ENCODE assay signal across 19 cellular contexts in the genomic region with DNA sequence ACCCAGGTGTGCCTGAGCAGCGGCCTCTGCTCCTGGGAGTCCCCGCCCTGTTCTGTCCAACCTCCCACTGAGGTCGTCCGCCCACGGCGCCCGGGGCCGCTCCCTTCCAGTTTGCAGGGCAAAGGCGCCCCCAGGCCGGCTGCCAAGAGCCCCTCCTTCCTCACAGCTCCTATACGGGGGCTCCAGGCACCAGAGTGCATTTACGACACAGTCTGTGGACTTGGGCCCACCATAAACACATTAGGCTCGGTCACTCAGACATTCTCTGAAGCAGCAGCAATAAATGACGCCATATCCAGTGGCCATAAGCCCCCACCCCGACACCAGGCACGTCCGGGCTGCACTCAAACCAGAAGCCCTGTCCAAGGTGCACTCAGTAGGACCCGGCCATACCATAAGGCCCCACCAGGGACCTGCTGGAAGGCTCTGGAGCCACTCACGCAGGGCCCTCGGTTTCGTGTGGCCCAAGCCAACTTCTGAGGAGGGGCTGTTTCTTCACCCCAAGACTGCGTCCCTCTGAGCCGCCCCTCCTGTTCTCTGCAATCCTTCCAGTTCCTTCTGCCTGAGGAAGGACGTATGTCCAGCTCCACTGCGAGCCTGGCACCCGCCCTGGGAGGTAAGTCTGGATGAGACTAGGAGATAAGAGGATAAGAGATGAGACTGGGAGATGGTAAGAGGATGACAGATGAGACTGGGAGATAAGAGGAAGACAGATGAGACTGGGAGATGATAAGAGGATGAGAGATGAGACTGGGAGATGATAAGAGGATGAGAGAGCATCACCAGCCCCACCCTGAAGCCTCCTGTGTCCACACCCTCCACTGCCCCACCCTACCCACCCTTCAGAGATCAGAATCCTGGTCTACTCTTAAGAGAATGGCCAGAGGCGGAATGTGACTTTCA. TPM values are rescaled to one million over a fixed set of nuclear protein-coding genes. Genes with fewer than 3 reads are reported as not detected.
A peak's percentile ranks its signal among the peaks of the same experiment; 100 is the strongest.
DNase-seq lines count a peak whose midpoint lies in the region; ATAC-seq and TF ChIP-seq lines count a peak whose summit lies in the region.
"Had no signal": no experiment of that assay in that cellular context is flagged by ENCODE, and none has a peak within 500 bp of the region (broad histone marks: within the 10 kb centered on the region; RNA-seq: fewer than 3 reads in every experiment).

No MANE protein-coding gene starts in this region.

- H2BK15ac ChIP-seq in mesendoderm (replicated peaks; ENCODE audit: low read depth), result no peak overlapping the region

- H3K27me3 ChIP-seq in right cardiac atrium (ENCODE audit: control insufficient read depth, insufficient read depth), result no peaks in the 10 kb centered on the region
- no peaks in the 10 kb centered on the region for H3K27me3 ChIP-seq in Peyer's patch
- no peaks in the 10 kb centered on the region for H3K27me3 ChIP-seq in mesendoderm (ENCODE audit: insufficient read depth, low read length, poor library complexity)

- 58% methylated on average over 27 of the region's 27 CpGs for WGBS in right cardiac atrium
- WGBS in mesendoderm (ENCODE audit: extremely low coverage, insufficient coverage, low lambda C conversion rate), result no CpG with 5 or more reads among the region's 27 CpGs

- H3K18ac ChIP-seq in mesendoderm (ENCODE audit: low read length), result no peak overlapping the region

- no peak overlapping the region for H2AK5ac ChIP-seq in mesendoderm (ENCODE audit: low read length)

- H2BK120ac ChIP-seq in mesendoderm (ENCODE audit: low read depth, low read length), result no peak overlapping the region

- H3K79me2 ChIP-seq in mesendoderm (ENCODE audit: control insufficient read depth, insufficient read depth, low read length), result no peaks in the 10 kb centered on the region

- no peaks in the 10 kb centered on the region for H3K79me1 ChIP-seq in mesendoderm (ENCODE audit: low read length)

- H4K8ac ChIP-seq in mesendoderm (ENCODE audit: low read depth, low read length), result no peak overlapping the region

- H3K23ac ChIP-seq in mesendoderm (ENCODE audit: low read length), result no peak overlapping the region

- H3K36me3 ChIP-seq in Peyer's patch (no peaks in the 10 kb centered on the region), mesendoderm (ENCODE audit: control insufficient read depth, insufficient read depth, low read length) (no peaks in the 10 kb centered on the region)

- intact Hi-C loops in right cardiac atrium (cut with DNase I) (no loop called here), left ventricle myocardium superior (cut with micrococcal nuclease) (no loop called here)

- no peak overlapping the region for H3K9ac ChIP-seq in mesendoderm (ENCODE audit: low read length)

- peak in 3 of 6 experiments; percentile 50 to 62 (median 53) for TF ChIP-seq CTCF in Peyer's patch (IDR thresholded peaks at IDR 0.05)
- no peak for TF ChIP-seq CTCF in GM13976 (IDR thresholded peaks at IDR 0.05; ENCODE audit: borderline replicate concordance, control extremely low read depth, extremely low read depth, insufficient read depth, missing control alignments)

- H3K4me1 ChIP-seq in right cardiac atrium (ENCODE audit: control insufficient read depth, insufficient read depth, low read length), result no peaks in the 10 kb centered on the region
- peaks cover 0 to 10% (median 1%) of the 10 kb centered on the region in 4 donors for H3K4me1 ChIP-seq in Peyer's patch
- H3K4me1 ChIP-seq in mesendoderm (ENCODE audit: control insufficient read depth, low read depth, low read length), result no peaks in the 10 kb centered on the region

- no peak overlapping the region for H3K4me3 ChIP-seq in right cardiac atrium (ENCODE audit: low read length)
- no peak overlapping the region for H3K4me3 ChIP-seq in Peyer's patch
- no peak overlapping the region for H3K4me3 ChIP-seq in mesendoderm (ENCODE audit: low read length)

- TF ChIP-seq POLR2A in Peyer's patch (IDR thresholded peaks at IDR 0.05), result peak in 1 of 2 donors; percentile 36

- in situ Hi-C loops in GM13976 (cut with MboI; ENCODE audit: low sequenced_read_pairs, unreplicated experiment), result no loop called here

- DNase-seq in right cardiac atrium (peak in 2 of 3 donors; percentile 34 to 38), left ventricle myocardium superior (no peak), Peyer's patch (peak in 2 of 3 donors; percentile 87 to 92), mesendoderm (peak; percentile 28), GM13976 (ENCODE audit: low spot score) (no peak), glomerular visceral epithelial cell (ENCODE audit: extremely low spot score) (no peak), RPMI8226 (no peak)
- DNase-seq: EL, HFFc6, Kasumi-1, MM.1S, NCI-H1092 treated with DMSO at 0.1 percent for 48 hours, NCI-H187, NCI-H446, NCI-H774, SIG-M5 had no signal

- no peak overlapping the region for H3K27ac ChIP-seq in right cardiac atrium (ENCODE audit: low read length)
- H3K27ac ChIP-seq in Peyer's patch, result peak overlapping the region in 2 of 4 donors; percentile 71 to 88
- H3K27ac ChIP-seq in mesendoderm (ENCODE audit: low read depth, low read length), result no peak overlapping the region
- H3K27ac ChIP-seq: C4-2B had no signal

- H3K56ac ChIP-seq in mesendoderm (ENCODE audit: low read length), result no peak overlapping the region

- H2BK5ac ChIP-seq in mesendoderm (ENCODE audit: low read length), result no peak overlapping the region

- H3K9me3 ChIP-seq in right cardiac atrium (ENCODE audit: control insufficient read depth, low read length) (no peaks in the 10 kb centered on the region), Peyer's patch (no peaks in the 10 kb centered on the region)

- no peak for ATAC-seq in right cardiac atrium
- ATAC-seq in left ventricle myocardium superior, result no peak

- no peak overlapping the region for H4K5ac ChIP-seq in mesendoderm (ENCODE audit: low read length)

- H3K4ac ChIP-seq in mesendoderm (ENCODE audit: low read depth, low read length), result no peak overlapping the region

- H3K4me2 ChIP-seq in mesendoderm (ENCODE audit: low read length), result no peak overlapping the region

RNA-seq across cellular contexts. Expression of a gene that starts 26.7 kb away (rescaled TPM):
- not detected for total RNA-seq in right cardiac atrium
- not detected for polyA plus RNA-seq in right cardiac atrium
- total RNA-seq in left ventricle myocardium superior, result not detected
- total RNA-seq in Peyer's patch, result under 1 TPM in 2 of 4 donors, not detected in 2; 0.53 to 0.95 TPM
- not detected for polyA plus RNA-seq in mesendoderm (2013, experiment 1 of 2)
- not detected for polyA plus RNA-seq in mesendoderm (2013, experiment 2 of 2)
- total RNA-seq: A673, H4, HFFc6 had no signal

RNA-seq across cellular contexts. Expression of a gene that starts 42.9 kb away (rescaled TPM):
- total RNA-seq in right cardiac atrium, result not detected
- polyA plus RNA-seq in right cardiac atrium, result not detected
- not detected for total RNA-seq in left ventricle myocardium superior
- 1 to 10 TPM in 3 of 4 donors, under 1 TPM in 1; 0.70 to 6.6 (median 1.6) TPM for total RNA-seq in Peyer's patch
- 4.4 TPM for polyA plus RNA-seq in mesendoderm (2013, experiment 1 of 2)
- 4.8 TPM for polyA plus RNA-seq in mesendoderm (2013, experiment 2 of 2)

RNA-seq across cellular contexts. Expression of a gene that starts 50.5 kb away (rescaled TPM):
- total RNA-seq in right cardiac atrium (not detected), left ventricle myocardium superior (not detected), Peyer's patch (100 to 1,000 TPM in 3 of 4 donors, 1 to 10 TPM in 1; 9.9 to 934 (median 516) TPM)
- not detected for polyA plus RNA-seq in right cardiac atrium
- not detected for polyA plus RNA-seq in mesendoderm (2013, experiment 1 of 2)
- polyA plus RNA-seq in mesendoderm (2013, experiment 2 of 2), result not detected
- total RNA-seq: A673, H4, HFFc6 had no signal

Comparison
In these comparisons a context has a peak if more than half of its experiments do, and no peak if none do; other contexts are left out.
1. DNase-seq: peak in right cardiac atrium (2 of 3), Peyer's patch (2 of 3) and mesendoderm (single experiment); none in left ventricle myocardium superior (single experiment), GM13976 (single experiment), glomerular visceral epithelial cell (single experiment) and RPMI8226 (single experiment).
2. RNA of a gene that starts 50.5 kb away (total RNA-seq): 9.9 to 934 TPM in Peyer's patch; not detected in right cardiac atrium and not detected in left ventricle myocardium superior (single experiment); every median in the first group is over 10 times any median in the second.